ENCODE assay signal across 10 cellular contexts in the genomic region with DNA sequence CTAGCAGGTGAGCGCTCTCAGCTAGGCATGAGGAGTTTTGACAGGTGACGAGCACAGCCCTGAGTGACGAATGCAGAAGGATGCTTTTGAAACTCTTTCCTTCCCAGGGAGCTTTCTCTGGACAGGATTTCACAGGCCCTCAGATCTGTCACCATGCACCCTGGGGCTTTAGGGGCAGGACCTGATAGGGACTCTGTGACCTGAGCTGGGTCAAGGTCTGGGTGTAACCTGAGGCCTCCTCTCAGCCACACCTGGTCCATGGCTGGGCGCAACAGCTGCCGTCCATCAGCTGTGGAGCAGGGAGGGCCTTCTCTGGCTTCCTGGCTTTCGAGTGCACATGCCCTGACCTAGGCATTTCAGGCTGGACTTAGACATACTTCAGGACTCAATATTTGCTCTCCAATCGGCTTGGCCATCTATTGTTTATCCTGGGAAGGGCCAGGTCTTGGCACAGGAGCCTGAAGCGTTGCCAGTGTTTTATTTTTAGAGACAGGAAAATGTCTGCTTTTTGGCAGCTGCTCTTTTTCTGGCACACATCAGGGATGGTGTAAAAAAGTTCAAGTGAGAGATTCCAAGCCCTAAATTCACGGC. TPM values are rescaled to one million over a fixed set of nuclear protein-coding genes. Genes with fewer than 3 reads are reported as not detected.
A peak's percentile ranks its signal among the peaks of the same experiment; 100 is the strongest.
DNase-seq lines count a peak whose midpoint lies in the region; ATAC-seq and TF ChIP-seq lines count a peak whose summit lies in the region.
"Had no signal": no experiment of that assay in that cellular context is flagged by ENCODE, and none has a peak within 500 bp of the region (broad histone marks: within the 10 kb centered on the region; RNA-seq: fewer than 3 reads in every experiment).

No MANE protein-coding gene starts in this region.

- H3K9me3 ChIP-seq in MG63 (no peaks in the 10 kb centered on the region), breast epithelium (no peaks in the 10 kb centered on the region), subcutaneous abdominal adipose tissue (ENCODE audit: control insufficient read depth in 5 of 5, low read length in 5 of 5) (no peaks in the 10 kb centered on the region)

- no peak overlapping the region for H3K9ac ChIP-seq in subcutaneous abdominal adipose tissue (ENCODE audit: low read length in 5 of 5)

- TF ChIP-seq POLR2A in breast epithelium (IDR thresholded peaks at IDR 0.05): no peak

- H3K27ac ChIP-seq in breast epithelium (peak overlapping the region; percentile 99 to 100), subcutaneous abdominal adipose tissue (ENCODE audit: low read depth, low read length) (peak overlapping the region; percentile 23)

- no peak for TF ChIP-seq CTCF in breast epithelium (IDR thresholded peaks at IDR 0.05)

- H3K4me3 ChIP-seq in MG63: no peak overlapping the region
- H3K4me3 ChIP-seq in breast epithelium: no peak overlapping the region
- H3K4me3 ChIP-seq in subcutaneous abdominal adipose tissue (ENCODE audit: low read depth in 1 of 5, low read length in 5 of 5): no peak overlapping the region

- ATAC-seq in left colon: peak; percentile 6
- ATAC-seq in GM19351 (IDR thresholded peaks at IDR 0.05; ENCODE audit: unreplicated experiment): no peak
- no peak for ATAC-seq in HG02588 (IDR thresholded peaks at IDR 0.05; ENCODE audit: unreplicated experiment)

- DNase-seq in MG63 (peak; percentile 80), breast epithelium (ENCODE audit: low spot score in 2 of 2) (peak; percentile 71 to 78), left colon (peak; percentile 29 to 43), foreskin melanocyte (no peak), NCI-H345 (lab: John Stamatoyannopoulos, UW) (no peak)
- DNase-seq: activated naive CD4-positive, alpha-beta T cell; T-helper 9 cell had no signal

- H3K27me3 ChIP-seq in MG63 (no peaks in the 10 kb centered on the region), breast epithelium (no peaks in the 10 kb centered on the region), subcutaneous abdominal adipose tissue (ENCODE audit: control insufficient read depth in 5 of 5, insufficient read depth in 4 of 5, low read length in 5 of 5) (no peaks in the 10 kb centered on the region)

- H3K4me1 ChIP-seq in breast epithelium (peaks cover 7 to 24% of the 10 kb centered on the region in 2 donors), subcutaneous abdominal adipose tissue (ENCODE audit: control insufficient read depth in 5 of 5, insufficient read depth in 5 of 5, low read length in 5 of 5) (peaks cover 7 to 40% (median 27%) of the 10 kb centered on the region in 5 donors)

- H3K36me3 ChIP-seq in MG63 (no peaks in the 10 kb centered on the region), breast epithelium (no peaks in the 10 kb centered on the region), subcutaneous abdominal adipose tissue (ENCODE audit: control insufficient read depth in 5 of 5, insufficient read depth in 5 of 5, low read length in 5 of 5) (no peaks in the 10 kb centered on the region)

- intact Hi-C loops in breast epithelium (cut with DNase I; ENCODE audit: low total_unique reads): no loop called here
- intact Hi-C loops in left colon (cut with DNase I, micrococcal nuclease): no loop called here

RNA-seq across cellular contexts. Expression of a gene that starts 56.4 kb away (rescaled TPM):
- total RNA-seq in MG63 (2014; rRNA removed; shearing (Covaris generic); ENCODE audit: low replicate concordance): not detected in 2 replicates
- not detected for total RNA-seq in breast epithelium
- not detected for total RNA-seq in left colon

Comparison
In these comparisons a context has a peak if more than half of its experiments do, and no peak if none do; other contexts are left out.
1. DNase-seq: peak in MG63 (single experiment), breast epithelium (2 of 2) and left colon (2 of 2); none in foreskin melanocyte (single experiment) and NCI-H345 (single experiment).